ENCODE assay signal across 8 cellular contexts in the genomic region with DNA sequence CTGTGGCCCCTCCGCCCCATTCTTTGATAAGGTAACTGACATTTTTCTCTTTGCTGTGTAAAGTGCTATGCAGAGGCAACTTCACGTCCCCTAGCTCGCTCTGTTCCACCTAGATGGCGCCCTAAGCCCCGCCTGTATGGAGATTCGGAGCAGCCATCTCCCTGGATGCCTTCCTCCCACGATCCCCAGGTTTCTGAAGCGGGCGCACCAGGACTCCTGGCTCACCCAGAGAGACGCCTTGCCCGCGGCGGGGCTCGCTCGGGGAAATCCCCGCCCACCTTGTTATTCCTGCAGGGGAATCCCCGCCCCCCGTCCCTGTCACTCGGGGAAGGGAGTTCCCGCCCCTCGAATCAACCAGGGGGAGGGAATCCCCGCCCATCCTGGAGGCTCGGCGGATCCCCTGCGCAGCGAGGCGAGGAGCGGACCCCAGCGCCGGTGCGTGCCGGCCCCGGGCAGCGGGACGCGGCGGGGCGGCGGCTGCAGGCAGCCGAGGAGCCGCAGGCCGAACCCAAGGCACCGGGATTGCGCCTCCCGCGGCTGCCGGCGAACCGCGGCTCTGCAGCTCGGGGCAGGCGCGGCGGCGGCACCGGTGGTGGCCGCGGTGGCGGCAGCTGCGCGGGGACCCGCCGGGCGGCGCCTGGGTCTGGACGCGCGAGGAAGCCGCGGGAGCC. TPM values are rescaled to one million over a fixed set of nuclear protein-coding genes. Genes with fewer than 3 reads are reported as not detected.
DNase-seq lines count a peak whose midpoint lies in the region; ATAC-seq and TF ChIP-seq lines count a peak whose summit lies in the region.

TSS of gene PDZD2 (plus strand) at position 384 of the 671 bp plus-strand sequence.

- DNase-seq in GM10266 (ENCODE audit: extremely low spot score) (peak; percentile 82), NCI-H1092 (lab: John Stamatoyannopoulos, UW) (peak; percentile 75), T-helper 1 cell (peak; percentile 36 to 55 (median 51)), amniotic epithelial cell (ENCODE audit: low read depth) (peak; percentile 26), right cardiac atrium (peak; percentile 85 to 93 (median 93)), renal cortical epithelial cell (ENCODE audit: low read depth) (peak; percentile 41), uterus (peak; percentile 74 to 80)

- ATAC-seq in HG02571 (IDR thresholded peaks at IDR 0.05; ENCODE audit: unreplicated experiment) (peak; percentile 68), right cardiac atrium (peak; percentile 82 to 87)

- peak within 1 kb of the TSS; percentile 78 for H3K27ac ChIP-seq in right cardiac atrium (ENCODE audit: low read length)
- peak within 1 kb of the TSS; percentile 23 to 57 for H3K27ac ChIP-seq in uterus

- H3K4me3 ChIP-seq in right cardiac atrium (ENCODE audit: low read length) (peak within 1 kb of the TSS; percentile 78), uterus (peak within 1 kb of the TSS; percentile 56 to 63)

- TF ChIP-seq CTCF in GM10266 (IDR thresholded peaks at IDR 0.05; ENCODE audit: control insufficient read depth, insufficient read depth, low read depth, missing control alignments) (peak; percentile 55), uterus (IDR thresholded peaks at IDR 0.05) (peak; percentile 16 to 54 (median 40))

- TF ChIP-seq POLR2A in uterus (IDR thresholded peaks at IDR 0.05) = peak in 1 of 2 donors; percentile 31

- H3K36me3 ChIP-seq in uterus = no peaks in the 10 kb centered on the region

- H3K9me3 ChIP-seq in right cardiac atrium (ENCODE audit: control insufficient read depth, low read length) (no peaks in the 10 kb centered on the region), uterus (no peaks in the 10 kb centered on the region)

- under 1% methylated on average over 70 of the region's 70 CpGs for WGBS in right cardiac atrium

- no peaks in the 10 kb centered on the region for H3K27me3 ChIP-seq in right cardiac atrium (ENCODE audit: control insufficient read depth, insufficient read depth)
- H3K27me3 ChIP-seq in uterus = no peaks in the 10 kb centered on the region

- intact Hi-C loops in right cardiac atrium (cut with DNase I) (no loop called here), uterus (cut with DNase I; ENCODE audit: low total_unique reads) (no loop called here)

- H3K4me1 ChIP-seq in right cardiac atrium (ENCODE audit: control insufficient read depth, insufficient read depth, low read length) (peaks cover 9% of the 10 kb centered on the region), uterus (peaks cover 0 to 5% of the 10 kb centered on the region in 2 donors)

RNA-seq across cellular contexts. Expression of gene PDZD2, which starts in this region (rescaled TPM):
- total RNA-seq in right cardiac atrium (100 to 1,000 TPM; 103 to 188 (median 111) TPM), renal cortical epithelial cell (6.6 and 14.2 TPM in 2 replicates), uterus (10 to 100 TPM in 2 of 4 donors, 1 to 10 TPM in 2; 6.2 to 21.4 (median 11.8) TPM)
- polyA plus RNA-seq in right cardiac atrium = 40.4 TPM

Comparison
In these comparisons a context has a peak if more than half of its experiments do, and no peak if none do; other contexts are left out.
1. Peak in every context shown above with its lines: DNase-seq, ATAC-seq, H3K4me3 ChIP-seq and H3K27ac ChIP-seq.
2. DNase-seq: peak in every context shown above with its lines; median percentile 93 in right cardiac atrium; 82 in GM10266; 77 in uterus; 75 in NCI-H1092; 51 in T-helper 1 cell; 41 in renal cortical epithelial cell; 26 in amniotic epithelial cell.